In the genomic region with DNA sequence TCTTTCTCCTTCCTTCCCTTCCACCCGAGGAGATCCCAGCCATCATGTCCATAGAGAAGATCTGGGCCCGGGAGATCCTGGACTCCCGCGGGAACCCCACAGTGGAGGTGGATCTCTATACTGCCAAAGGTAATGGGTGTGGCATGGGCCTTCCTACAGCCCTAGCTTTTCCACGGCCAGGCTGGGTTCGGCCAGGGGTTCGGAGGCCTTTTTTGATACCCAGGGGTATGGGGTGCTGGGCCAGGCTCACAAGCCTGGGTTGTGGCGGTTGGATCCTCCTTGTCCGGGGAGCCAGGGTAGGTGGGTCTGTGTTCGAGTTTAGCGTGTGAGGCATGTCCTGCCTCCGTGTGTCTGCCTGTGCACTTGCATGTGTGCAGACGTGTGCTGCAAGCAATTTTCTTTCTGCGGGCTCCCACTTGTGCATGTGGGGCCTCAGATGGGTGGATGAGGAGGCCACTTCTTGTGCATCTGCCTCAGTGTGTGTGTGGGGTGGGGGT, we compare ENCODE assay signal across 11 cellular contexts. TPM values are rescaled to one million over a fixed set of nuclear protein-coding genes. Genes with fewer than 3 reads are reported as not detected.
DNase-seq lines count a peak whose midpoint lies in the region; ATAC-seq, FAIRE-seq and TF ChIP-seq lines count a peak whose summit lies in the region.
"Had no signal": no experiment of that assay in that cellular context is flagged by ENCODE, and none has a peak within 500 bp of the region (broad histone marks: within the 10 kb centered on the region; RNA-seq: fewer than 3 reads in every experiment).

No MANE protein-coding gene starts in this region.

- peaks cover 0 to 6% of the 10 kb centered on the region in 2 donors for H3K4me1 ChIP-seq in kidney (ENCODE audit: control insufficient read depth in 1 of 2, insufficient read depth in 1 of 2, low read depth in 1 of 2, low read length in 2 of 2)
- peaks cover 0 to 19% (median 16%) of the 10 kb centered on the region in 4 donors for H3K4me1 ChIP-seq in tibial artery

- H3K9ac ChIP-seq in kidney (ENCODE audit: low read length in 2 of 2), result no peak overlapping the region

- peaks cover 23% of the 10 kb centered on the region for H3K36me3 Mint-ChIP-seq in activated naive CD4-positive, alpha-beta T cell treated with anti-CD3 and anti-CD28 coated beads for 36 hours (ENCODE audit: low read depth)
- peaks cover 37% of the 10 kb centered on the region for H3K36me3 Mint-ChIP-seq in activated CD8-positive, alpha-beta T cell treated with anti-CD3 and anti-CD28 coated beads, Interleukin-2, amount 10 ng/mL, durations not matched to agents 7 days and 5 days (ENCODE audit: low read depth)

- H3K27me3 ChIP-seq in tibial artery, result no peaks in the 10 kb centered on the region

- no peak for ATAC-seq in activated CD8-positive, alpha-beta T cell treated with anti-CD3 and anti-CD28 coated beads, Interleukin-2, amount 10 ng/mL, durations not matched to agents 7 days and 5 days

- no peaks in the 10 kb centered on the region for H3K9me3 Mint-ChIP-seq in activated naive CD4-positive, alpha-beta T cell treated with anti-CD3 and anti-CD28 coated beads for 36 hours
- no peaks in the 10 kb centered on the region for H3K9me3 Mint-ChIP-seq in activated CD8-positive, alpha-beta T cell treated with anti-CD3 and anti-CD28 coated beads, Interleukin-2, amount 10 ng/mL, durations not matched to agents 7 days and 5 days (ENCODE audit: insufficient read depth)

- H3K27ac ChIP-seq in kidney (ENCODE audit: low read depth in 2 of 2, low read length in 2 of 2) (no peak overlapping the region), tibial artery (peak overlapping the region; percentile 96 to 97)

- peaks cover 36% of the 10 kb centered on the region for H3K4me1 Mint-ChIP-seq in activated naive CD4-positive, alpha-beta T cell treated with anti-CD3 and anti-CD28 coated beads for 36 hours (ENCODE audit: low read depth)
- H3K4me1 Mint-ChIP-seq in activated CD8-positive, alpha-beta T cell treated with anti-CD3 and anti-CD28 coated beads, Interleukin-2, amount 10 ng/mL, durations not matched to agents 7 days and 5 days (ENCODE audit: low read depth), result peaks cover 51% of the 10 kb centered on the region

- H3K9me3 ChIP-seq in kidney (ENCODE audit: control insufficient read depth in 1 of 2, low read length in 2 of 2) (no peaks in the 10 kb centered on the region), tibial artery (no peaks in the 10 kb centered on the region)

- TF ChIP-seq CTCF in kidney (IDR thresholded peaks at IDR 0.05; ENCODE audit: borderline replicate concordance, extremely low read depth, insufficient read depth), result no peak
- TF ChIP-seq CTCF in tibial artery (IDR thresholded peaks at IDR 0.05), result no peak

- DNase-seq in activated naive CD4-positive, alpha-beta T cell treated with anti-CD3 and anti-CD28 coated beads for 36 hours, result no peak
- no peak for DNase-seq in activated naive CD4-positive, alpha-beta T cell (lab: John Stamatoyannopoulos, UW)
- DNase-seq in activated CD8-positive, alpha-beta T cell treated with anti-CD3 and anti-CD28 coated beads, Interleukin-2, amount 10 ng/mL, durations not matched to agents 7 days and 5 days, result no peak
- DNase-seq in kidney, result peak; percentile 73
- no peak for DNase-seq in tibial artery
- DNase-seq in EL, result no peak
- DNase-seq in T-helper 9 cell, result no peak
- no peak for DNase-seq in NCI-H510A (lab: John Stamatoyannopoulos, UW)
- DNase-seq: cerebellar nuclear complex, hippocampal formation, NCI-H1092 had no signal

- H3K36me3 ChIP-seq in kidney (ENCODE audit: control insufficient read depth in 1 of 2, insufficient read depth in 2 of 2, low read length in 2 of 2) (no peaks in the 10 kb centered on the region), tibial artery (peaks cover 0 to 44% (median 15%) of the 10 kb centered on the region in 3 donors)

- peak overlapping the region; percentile 89 for H3K4me3 Mint-ChIP-seq in activated naive CD4-positive, alpha-beta T cell treated with anti-CD3 and anti-CD28 coated beads for 36 hours
- peak overlapping the region; percentile 92 for H3K4me3 Mint-ChIP-seq in activated CD8-positive, alpha-beta T cell treated with anti-CD3 and anti-CD28 coated beads, Interleukin-2, amount 10 ng/mL, durations not matched to agents 7 days and 5 days

- no peak for FAIRE-seq in kidney (lab: Jason Lieb, UNC)

- H3K4me3 ChIP-seq in kidney (ENCODE audit: low read length in 2 of 2), result no peak overlapping the region
- peak overlapping the region; percentile 68 to 72 for H3K4me3 ChIP-seq in tibial artery

- no peaks in the 10 kb centered on the region for H3K27me3 Mint-ChIP-seq in activated naive CD4-positive, alpha-beta T cell treated with anti-CD3 and anti-CD28 coated beads for 36 hours (ENCODE audit: low read depth)
- H3K27me3 Mint-ChIP-seq in activated CD8-positive, alpha-beta T cell treated with anti-CD3 and anti-CD28 coated beads, Interleukin-2, amount 10 ng/mL, durations not matched to agents 7 days and 5 days (ENCODE audit: low read depth), result peaks cover 4% of the 10 kb centered on the region

- intact Hi-C loops in activated naive CD4-positive, alpha-beta T cell treated with anti-CD3 and anti-CD28 coated beads for 36 hours (cut with micrococcal nuclease), result no loop called here
- intact Hi-C loops in kidney (cut with DNase I) (no loop called here), tibial artery (cut with DNase I; ENCODE audit: low total_unique reads) (no loop called here)

- CTCF ChIA-PET in activated naive CD4-positive, alpha-beta T cell treated with anti-CD3 and anti-CD28 coated beads for 36 hours (lab: Charles Lee), result interaction anchor here (0.8 to 1.4 kb wide), 3 partner anchors 22 to 49 kb away, joined by 3 to 4 read pairs (median 4); a partner anchor contains a TSS
- CTCF ChIA-PET in activated CD8-positive, alpha-beta T cell treated with anti-CD3 and anti-CD28 coated beads, Interleukin-2, amount 10 ng/mL, durations not matched to agents 7 days and 5 days (lab: Charles Lee), result interaction anchor here (2.3 to 5.8 kb wide), 2 partner anchors 43 to 49 kb away, joined by 7 to 22 read pairs; a partner anchor contains a TSS

- POLR2A ChIA-PET in activated CD8-positive, alpha-beta T cell treated with anti-CD3 and anti-CD28 coated beads, Interleukin-2, amount 10 ng/mL, durations not matched to agents 7 days and 5 days (lab: Charles Lee), result interaction anchor here (0.6 to 2.4 kb wide), 4 partner anchors 22 to 45 kb away, joined by 3 to 14 read pairs (median 4); a partner anchor contains a TSS

- H3K27ac Mint-ChIP-seq in activated naive CD4-positive, alpha-beta T cell treated with anti-CD3 and anti-CD28 coated beads for 36 hours, result peak overlapping the region; percentile 21
- peak overlapping the region; percentile 70 for H3K27ac Mint-ChIP-seq in activated CD8-positive, alpha-beta T cell treated with anti-CD3 and anti-CD28 coated beads, Interleukin-2, amount 10 ng/mL, durations not matched to agents 7 days and 5 days

RNA-seq across cellular contexts. Expression of a gene that starts 1.5 kb away (rescaled TPM):
- 100 to 1,000 TPM; 128 to 131 TPM for total RNA-seq in activated naive CD4-positive, alpha-beta T cell treated with anti-CD3 and anti-CD28 coated beads for 36 hours
- 100 to 1,000 TPM; 133 to 141 TPM for total RNA-seq in activated CD8-positive, alpha-beta T cell treated with anti-CD3 and anti-CD28 coated beads, Interleukin-2, amount 10 ng/mL, durations not matched to agents 7 days and 5 days
- total RNA-seq in kidney, result 35.7 TPM
- polyA plus RNA-seq in kidney (ENCODE audit: insufficient read depth, low read depth, low replicate concordance), result 10.3 TPM

RNA-seq across cellular contexts. Expression of a gene that starts 11.2 kb away (rescaled TPM):
- total RNA-seq in activated naive CD4-positive, alpha-beta T cell treated with anti-CD3 and anti-CD28 coated beads for 36 hours, result 1 to 10 TPM; 6.3 to 6.4 TPM
- 1 to 10 TPM; 6.5 to 8.6 TPM for total RNA-seq in activated CD8-positive, alpha-beta T cell treated with anti-CD3 and anti-CD28 coated beads, Interleukin-2, amount 10 ng/mL, durations not matched to agents 7 days and 5 days
- total RNA-seq in kidney, result 16.6 TPM
- 19.7 TPM for polyA plus RNA-seq in kidney (ENCODE audit: insufficient read depth, low read depth, low replicate concordance)

RNA-seq across cellular contexts. Expression of a gene that starts 11.9 kb away (rescaled TPM):
- 10 to 100 TPM; 20.1 to 22.2 TPM for total RNA-seq in activated naive CD4-positive, alpha-beta T cell treated with anti-CD3 and anti-CD28 coated beads for 36 hours
- total RNA-seq in activated CD8-positive, alpha-beta T cell treated with anti-CD3 and anti-CD28 coated beads, Interleukin-2, amount 10 ng/mL, durations not matched to agents 7 days and 5 days, result 10 to 100 TPM; 21.6 to 24.5 TPM
- total RNA-seq in kidney, result 119 TPM
- 34.2 TPM for polyA plus RNA-seq in kidney (ENCODE audit: insufficient read depth, low read depth, low replicate concordance)

RNA-seq across cellular contexts. Expression of a gene that starts 27.8 kb away (rescaled TPM):
- not detected for total RNA-seq in activated naive CD4-positive, alpha-beta T cell treated with anti-CD3 and anti-CD28 coated beads for 36 hours
- not detected for total RNA-seq in activated CD8-positive, alpha-beta T cell treated with anti-CD3 and anti-CD28 coated beads, Interleukin-2, amount 10 ng/mL, durations not matched to agents 7 days and 5 days
- total RNA-seq in kidney, result not detected
- not detected for polyA plus RNA-seq in kidney (ENCODE audit: insufficient read depth, low read depth, low replicate concordance)

RNA-seq across cellular contexts. Expression of a gene that starts 28.0 kb away (rescaled TPM):
- 100 to 1,000 TPM; 242 to 245 TPM for total RNA-seq in activated naive CD4-positive, alpha-beta T cell treated with anti-CD3 and anti-CD28 coated beads for 36 hours
- total RNA-seq in activated CD8-positive, alpha-beta T cell treated with anti-CD3 and anti-CD28 coated beads, Interleukin-2, amount 10 ng/mL, durations not matched to agents 7 days and 5 days, result 100 to 1,000 TPM; 184 to 185 TPM
- 175 TPM for total RNA-seq in kidney
- polyA plus RNA-seq in kidney (ENCODE audit: insufficient read depth, low read depth, low replicate concordance), result 336 TPM

Comparison
In these comparisons a context has a peak if more than half of its experiments do, and no peak if none do; other contexts are left out.
1. H3K27ac ChIP-seq: peak in tibial artery (2 of 2); none in kidney (0 of 2).
2. H3K4me3 ChIP-seq: peak in tibial artery (2 of 2); none in kidney (0 of 2).